Comparison of ENCODE assay signal across 9 cellular contexts in genomic region chr11:32884770-32885384, GRCh38.
DNase-seq lines count a peak whose midpoint lies in the region; ATAC-seq, FAIRE-seq and TF ChIP-seq lines count a peak whose summit lies in the region.
"Had no signal": no experiment of that assay in that cellular context is flagged by ENCODE, and none has a peak within 500 bp of the region (broad histone marks: within the 10 kb centered on the region; RNA-seq: fewer than 3 reads in every experiment).

No MANE protein-coding gene starts in this region.

- peak; percentile 63 for ATAC-seq in GM18867 (IDR thresholded peaks at IDR 0.05; ENCODE audit: unreplicated experiment)

- no peak for FAIRE-seq in H54 (lab: Jason Lieb, UNC)

- POLR2A ChIA-PET in RWPE1 (lab: Yijun Ruan, JAX; ENCODE audit: low non-redundant PET), result no interaction called here

- no peak for TF ChIP-seq POLR2A in H54 (IDR thresholded peaks at IDR 0.05; ENCODE audit: low read depth, low read length)

- TF ChIP-seq CTCF in AG09319 (IDR thresholded peaks at IDR 0.05; ENCODE audit: low read depth, low read length), result peak; percentile 56
- peak; percentile 51 for TF ChIP-seq CTCF in RWPE1 (conservative IDR thresholded peaks at IDR 0.05; ENCODE audit: low read depth)

- CTCF ChIA-PET in RWPE1 (lab: Yijun Ruan, JAX), result interaction anchor here (0.6 to 0.8 kb wide), 3 partner anchors 10 to 154 kb away, joined by 3 to 7 read pairs (median 6); no protein-coding TSS in a partner anchor

- H3K27ac ChIP-seq in RWPE1, result no peak overlapping the region

- DNase-seq in AG09319 (ENCODE audit: extremely low read depth, low read depth) (no peak), RWPE1 (ENCODE audit: low spot score) (no peak), iPS-NIHi11 (ENCODE audit: low spot score) (peak; percentile 14), ecto neural progenitor cell (ENCODE audit: low spot score) (no peak), OCI-M2 (lab: John Stamatoyannopoulos, UW; ENCODE audit: unreplicated experiment) (no peak), H54 (ENCODE audit: insufficient read length, low spot score) (no peak), DMS114 treated with DMSO at 0.1 percent for 48 hours (lab: John Stamatoyannopoulos, UW; ENCODE audit: unreplicated experiment) (no peak)
- DNase-seq: NCI-H526 treated with DMSO at 0.1 percent for 48 hours had no signal
